Comparison of ENCODE assay signal across 24 cellular contexts in the genomic region with DNA sequence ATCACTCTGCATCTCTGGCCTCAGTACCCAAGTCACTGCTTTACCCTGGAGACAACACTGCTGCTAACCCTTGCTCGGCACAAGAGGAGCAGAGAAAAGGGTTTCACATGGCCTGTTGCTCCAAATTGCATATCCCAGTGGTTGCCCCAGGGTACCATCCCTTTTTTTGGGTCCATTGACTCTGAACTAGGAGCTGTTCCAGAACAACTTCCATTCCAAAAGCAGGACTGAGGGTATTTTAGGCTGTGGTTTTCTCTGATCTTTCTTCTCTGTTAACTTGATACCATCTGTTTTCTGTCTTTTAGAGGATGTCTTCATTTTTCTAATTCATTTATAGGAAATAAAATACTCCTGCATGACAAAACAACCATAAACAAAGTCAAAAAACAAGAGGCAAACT. TPM values are rescaled to one million over a fixed set of nuclear protein-coding genes. Genes with fewer than 3 reads are reported as not detected.
DNase-seq lines count a peak whose midpoint lies in the region; FAIRE-seq and TF ChIP-seq lines count a peak whose summit lies in the region.
"Had no signal": no experiment of that assay in that cellular context is flagged by ENCODE, and none has a peak within 500 bp of the region (broad histone marks: within the 10 kb centered on the region; RNA-seq: fewer than 3 reads in every experiment).

No MANE protein-coding gene starts in this region.

- peaks cover 4% of the 10 kb centered on the region for H3K9me3 Mint-ChIP-seq in neural progenitor cell
- H3K9me3 Mint-ChIP-seq in CD4-positive, alpha-beta memory T cell: peaks cover 0 to 3% (median 0%) of the 10 kb centered on the region in 8 donors
- H3K9me3 Mint-ChIP-seq: CD4-positive, alpha-beta T cell had no signal

- no peak overlapping the region for H2AFZ ChIP-seq in neural progenitor cell (replicated peaks)
- H2AFZ ChIP-seq in SK-N-SH (ENCODE audit: low read depth): no peak overlapping the region

- no peak for FAIRE-seq in urothelium cell line (lab: Jason Lieb, UNC)
- FAIRE-seq: A204.1, GM12891, GM18507 had no signal

- POLR2A ChIA-PET in CD4-positive, alpha-beta memory T cell (lab: Charles Lee; ENCODE audit: partially characterized antibody): no interaction called here
- POLR2A ChIA-PET in SK-N-SH (lab: Yijun Ruan, JAX): no interaction called here

- H3K4me3 ChIP-seq in BLaER1: no peak overlapping the region
- H3K4me3 ChIP-seq in adipocyte (ENCODE audit: low read length): no peak overlapping the region
- H3K4me3 ChIP-seq in neural progenitor cell: no peak overlapping the region
- no peak overlapping the region for H3K4me3 ChIP-seq in CD4-positive, alpha-beta memory T cell (ENCODE audit: low read length in 2 of 2)
- H3K4me3 ChIP-seq in SK-N-SH (ENCODE audit: low read depth in 2 of 2, low read length in 1 of 2): no peak overlapping the region
- H3K4me3 ChIP-seq: BLaER1 treated with 17β-estradiol and CSF1 and Interleukin-3, amounts not matched to agents 10 nM and 100 nM had no signal

- H3K27ac ChIP-seq in BLaER1: no peak overlapping the region
- H3K27ac ChIP-seq in neural progenitor cell: no peak overlapping the region
- H3K27ac ChIP-seq in CD4-positive, alpha-beta memory T cell (ENCODE audit: low read depth, low read length): no peak overlapping the region
- no peak overlapping the region for H3K27ac ChIP-seq in SK-N-SH (ENCODE audit: low read depth in 2 of 2, low read length in 1 of 2)
- H3K27ac ChIP-seq: 22Rv1; BLaER1 treated with 17β-estradiol and CSF1 and Interleukin-3, amounts not matched to agents 10 nM and 100 nM had no signal

- no peaks in the 10 kb centered on the region for H3F3A ChIP-seq in neural progenitor cell (ENCODE audit: low read depth)
- H3F3A ChIP-seq in SK-N-SH (replicated peaks; ENCODE audit: insufficient read depth): peaks cover 4% of the 10 kb centered on the region

- H3K36me3 ChIP-seq in BLaER1 (no peaks in the 10 kb centered on the region), adipocyte (ENCODE audit: control insufficient read depth, insufficient read depth, low read length, severe bottlenecking) (no peaks in the 10 kb centered on the region), neural progenitor cell (no peaks in the 10 kb centered on the region), SK-N-SH (replicated peaks in 1 of 2; ENCODE audit: control insufficient read depth in 1 of 2, insufficient read depth in 2 of 2, low read length in 1 of 2) (no peaks in the 10 kb centered on the region)
- H3K36me3 ChIP-seq in CD4-positive, alpha-beta memory T cell (ENCODE audit: insufficient read depth, low read length): no peaks in the 10 kb centered on the region
- H3K36me3 ChIP-seq: BLaER1 treated with 17β-estradiol and CSF1 and Interleukin-3, amounts not matched to agents 10 nM and 100 nM had no signal

- 63% methylated on average over 1 of the region's 1 CpG for WGBS in SK-N-SH (ENCODE audit: low lambda C conversion rate)

- H3K9me3 ChIP-seq in BLaER1: no peaks in the 10 kb centered on the region
- H3K9me3 ChIP-seq in adipocyte (ENCODE audit: control insufficient read depth, low read length): no peaks in the 10 kb centered on the region
- H3K9me3 ChIP-seq in neural progenitor cell (ENCODE audit: low read depth): no peaks in the 10 kb centered on the region
- no peaks in the 10 kb centered on the region for H3K9me3 ChIP-seq in CD4-positive, alpha-beta memory T cell (ENCODE audit: control insufficient read depth in 1 of 2, low read length in 2 of 2)
- no peaks in the 10 kb centered on the region for H3K9me3 ChIP-seq in SK-N-SH

- H3K9ac ChIP-seq in BLaER1 (no peak overlapping the region), adipocyte (ENCODE audit: low read length) (no peak overlapping the region), neural progenitor cell (no peak overlapping the region), SK-N-SH (no peak overlapping the region)
- H3K9ac ChIP-seq: BLaER1 treated with 17β-estradiol and CSF1 and Interleukin-3, amounts not matched to agents 10 nM and 100 nM had no signal

- no peaks in the 10 kb centered on the region for H3K36me3 Mint-ChIP-seq in neural progenitor cell
- no peaks in the 10 kb centered on the region for H3K36me3 Mint-ChIP-seq in CD4-positive, alpha-beta memory T cell
- H3K36me3 Mint-ChIP-seq: CD14-positive monocyte had no signal

- H3K79me2 ChIP-seq in neural progenitor cell (ENCODE audit: low read depth) (no peaks in the 10 kb centered on the region), SK-N-SH (ENCODE audit: insufficient read depth) (no peaks in the 10 kb centered on the region)

- H3K27me3 Mint-ChIP-seq in neural progenitor cell (ENCODE audit: insufficient read depth, low read depth): no peaks in the 10 kb centered on the region
- peaks cover 20 to 22% of the 10 kb centered on the region in 2 donors for H3K27me3 Mint-ChIP-seq in CD4-positive, alpha-beta memory T cell

- H3K27me3 ChIP-seq in BLaER1 (no peaks in the 10 kb centered on the region), adipocyte (replicated peaks; ENCODE audit: control insufficient read depth, insufficient read depth, low read length) (no peaks in the 10 kb centered on the region), neural progenitor cell (no peaks in the 10 kb centered on the region), SK-N-SH (ENCODE audit: insufficient read depth) (0 out of 2 replicates have a peak, but pooled peaks cover 5% of the 10 kb centered on the region)
- H3K27me3 ChIP-seq in CD4-positive, alpha-beta memory T cell (ENCODE audit: insufficient read depth, low read length): no peaks in the 10 kb centered on the region
- H3K27me3 ChIP-seq: BLaER1 treated with 17β-estradiol and CSF1 and Interleukin-3, amounts not matched to agents 10 nM and 100 nM had no signal

- H3K27ac Mint-ChIP-seq in neural progenitor cell: no peak overlapping the region
- H3K27ac Mint-ChIP-seq in CD4-positive, alpha-beta memory T cell: no peak overlapping the region
- H3K27ac Mint-ChIP-seq: B cell; CD14-positive monocyte; CD4-positive, alpha-beta T cell had no signal

- intact Hi-C loops in CD4-positive, alpha-beta memory T cell (cut with micrococcal nuclease): no loop called here

- no peak for TF ChIP-seq CTCF in neural progenitor cell (IDR thresholded peaks at IDR 0.05)
- TF ChIP-seq CTCF in SK-N-SH (IDR thresholded peaks at IDR 0.05): no peak

- H3K4me3 Mint-ChIP-seq in neural progenitor cell: no peak overlapping the region
- H3K4me3 Mint-ChIP-seq in CD4-positive, alpha-beta memory T cell: no peak overlapping the region
- H3K4me3 Mint-ChIP-seq: B cell; CD14-positive monocyte; CD4-positive, alpha-beta T cell had no signal

- TF ChIP-seq RAD21 in SK-N-SH (IDR thresholded peaks at IDR 0.05; ENCODE audit: low read length): no peak

- no peaks in the 10 kb centered on the region for H4K20me1 ChIP-seq in BLaER1
- H4K20me1 ChIP-seq in neural progenitor cell (ENCODE audit: low read depth): no peaks in the 10 kb centered on the region
- H4K20me1 ChIP-seq in SK-N-SH (ENCODE audit: insufficient read depth): no peaks in the 10 kb centered on the region
- H4K20me1 ChIP-seq: BLaER1 treated with 17β-estradiol and CSF1 and Interleukin-3, amounts not matched to agents 10 nM and 100 nM had no signal

- no peaks in the 10 kb centered on the region for H3K4me1 Mint-ChIP-seq in neural progenitor cell
- H3K4me1 Mint-ChIP-seq in CD4-positive, alpha-beta memory T cell: no peaks in the 10 kb centered on the region
- H3K4me1 Mint-ChIP-seq: B cell, CD14-positive monocyte had no signal

- H3K4me2 ChIP-seq in BLaER1 (peak overlapping the region; percentile 5; the same call in 1 of the 2 replicates), neural progenitor cell (no peak overlapping the region), SK-N-SH (no peak overlapping the region)
- H3K4me2 ChIP-seq: BLaER1 treated with 17β-estradiol and CSF1 and Interleukin-3, amounts not matched to agents 10 nM and 100 nM had no signal

- no peak for TF ChIP-seq EP300 in SK-N-SH (IDR thresholded peaks at IDR 0.05; ENCODE audit: borderline replicate concordance in 1 of 2, low read depth in 1 of 2, low read length in 1 of 2)

- H3K4me1 ChIP-seq in BLaER1 (peaks cover 7% of the 10 kb centered on the region), adipocyte (ENCODE audit: control insufficient read depth, insufficient read depth, low read length) (peaks cover 3% of the 10 kb centered on the region), neural progenitor cell (no peaks in the 10 kb centered on the region), SK-N-SH (ENCODE audit: control insufficient read depth in 1 of 2, insufficient read depth in 2 of 2, low read depth in 1 of 2, low read length in 1 of 2) (peaks cover 0 to 2% of the 10 kb centered on the region in 2 experiments; a peak in 1 of 4 replicates)
- H3K4me1 ChIP-seq in CD4-positive, alpha-beta memory T cell (ENCODE audit: insufficient read depth, low read length): no peaks in the 10 kb centered on the region

- H3K9me2 ChIP-seq in SK-N-SH: no peaks in the 10 kb centered on the region

- peak; percentile 59 for DNase-seq in adipocyte (ENCODE audit: low read depth)
- DNase-seq in fibroblast of gingiva (ENCODE audit: low read depth): peak; percentile 70
- peak; percentile 5 for DNase-seq in myocyte (ENCODE audit: low read depth)
- DNase-seq in neural progenitor cell (ENCODE audit: low spot score): no peak
- DNase-seq in CD4-positive, alpha-beta memory T cell: no peak
- no peak for DNase-seq in urothelium cell line (ENCODE audit: low spot score)
- no peak for DNase-seq in SK-N-SH
- DNase-seq: Calu3; CD4-positive, alpha-beta T cell; COR-L47; DMS53; DMS79 treated with DMSO at 0.1 percent for 48 hours; GF-D8; GOT3; H7; HCEC 1CT had no signal

- CTCF ChIA-PET in CD4-positive, alpha-beta memory T cell (lab: Charles Lee; ENCODE audit: partially characterized antibody): interaction anchor here (0.6 kb wide), 1 partner anchor 21 kb away, joined by 3 read pairs; no protein-coding TSS in a partner anchor
- CTCF ChIA-PET in SK-N-SH (lab: Yijun Ruan, JAX): interaction anchor here (1.0 kb wide), 1 partner anchor 55 kb away, joined by 5 read pairs; no protein-coding TSS in a partner anchor

RNA-seq across cellular contexts. Expression of gene RYK, which starts 17.3 kb away (rescaled TPM):
- 47.3 and 51.0 TPM in 2 replicates for total RNA-seq in myocyte
- 32.2 TPM for polyA plus RNA-seq in myocyte (2012)
- total RNA-seq in neural progenitor cell (ENCODE audit: low replicate concordance): 99.5 and 134 TPM in 2 replicates
- total RNA-seq in CD4-positive, alpha-beta memory T cell: 10 to 100 TPM; 44.7 to 47.9 TPM
- 1 to 10 TPM; 4.8 to 9.8 TPM for polyA plus RNA-seq in CD4-positive, alpha-beta memory T cell
- polyA plus RNA-seq in SK-N-SH (2012; rRNA removed): 25.9 and 36.2 TPM in 2 replicates
- 32.7 and 34.4 TPM in 2 replicates for polyA plus RNA-seq in SK-N-SH (2012; cell fraction: cytosol; rRNA removed)
- polyA plus RNA-seq in SK-N-SH (2012; cell fraction: nucleus; rRNA removed): 20.1 and 54.3 TPM in 2 replicates

Comparison
In these comparisons a context has a peak if more than half of its experiments do, and no peak if none do; other contexts are left out.
1. DNase-seq: peak in adipocyte (single experiment), fibroblast of gingiva (single experiment) and myocyte (single experiment); none in neural progenitor cell (single experiment), CD4-positive, alpha-beta memory T cell (0 of 5), urothelium cell line (single experiment) and SK-N-SH (single experiment).